ENCODE assay signal across 1 cellular context in the genomic region with DNA sequence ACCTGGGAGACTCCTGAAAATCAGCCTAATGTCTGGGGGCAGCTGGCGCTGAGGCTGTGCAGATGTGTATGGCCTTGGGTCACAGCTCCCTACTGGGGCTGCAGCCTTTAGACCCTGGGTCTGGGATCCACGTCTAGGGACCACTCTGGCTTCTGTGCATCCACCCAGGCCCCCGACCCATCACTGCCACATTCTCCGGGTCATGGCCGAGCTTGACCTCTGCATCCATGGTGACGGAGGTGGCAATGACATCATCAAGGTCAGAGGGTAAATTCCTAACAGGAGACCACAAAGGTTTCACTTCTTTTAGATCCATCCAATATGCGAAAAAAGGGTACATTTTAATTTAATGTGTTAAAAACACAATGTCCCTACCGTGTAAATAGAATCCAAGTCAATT.
TF ChIP-seq lines count a peak whose summit lies in the region.

No MANE protein-coding gene starts in this region.

TF ChIP-seq in HepG2, 621 proteins besides CTCF, POLR2A, EP300 and RAD21 (continued from another document):
- TF ChIP-seq, protein P1, sequence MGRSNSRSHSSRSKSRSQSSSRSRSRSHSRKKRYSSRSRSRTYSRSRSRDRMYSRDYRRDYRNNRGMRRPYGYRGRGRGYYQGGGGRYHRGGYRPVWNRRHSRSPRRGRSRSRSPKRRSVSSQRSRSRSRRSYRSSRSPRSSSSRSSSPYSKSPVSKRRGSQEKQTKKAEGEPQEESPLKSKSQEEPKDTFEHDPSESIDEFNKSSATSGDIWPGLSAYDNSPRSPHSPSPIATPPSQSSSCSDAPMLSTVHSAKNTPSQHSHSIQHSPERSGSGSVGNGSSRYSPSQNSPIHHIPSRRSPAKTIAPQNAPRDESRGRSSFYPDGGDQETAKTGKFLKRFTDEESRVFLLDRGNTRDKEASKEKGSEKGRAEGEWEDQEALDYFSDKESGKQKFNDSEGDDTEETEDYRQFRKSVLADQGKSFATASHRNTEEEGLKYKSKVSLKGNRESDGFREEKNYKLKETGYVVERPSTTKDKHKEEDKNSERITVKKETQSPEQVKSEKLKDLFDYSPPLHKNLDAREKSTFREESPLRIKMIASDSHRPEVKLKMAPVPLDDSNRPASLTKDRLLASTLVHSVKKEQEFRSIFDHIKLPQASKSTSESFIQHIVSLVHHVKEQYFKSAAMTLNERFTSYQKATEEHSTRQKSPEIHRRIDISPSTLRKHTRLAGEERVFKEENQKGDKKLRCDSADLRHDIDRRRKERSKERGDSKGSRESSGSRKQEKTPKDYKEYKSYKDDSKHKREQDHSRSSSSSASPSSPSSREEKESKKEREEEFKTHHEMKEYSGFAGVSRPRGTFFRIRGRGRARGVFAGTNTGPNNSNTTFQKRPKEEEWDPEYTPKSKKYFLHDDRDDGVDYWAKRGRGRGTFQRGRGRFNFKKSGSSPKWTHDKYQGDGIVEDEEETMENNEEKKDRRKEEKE (IDR thresholded peaks at IDR 0.05): no peak
- TF ChIP-seq, protein P2, sequence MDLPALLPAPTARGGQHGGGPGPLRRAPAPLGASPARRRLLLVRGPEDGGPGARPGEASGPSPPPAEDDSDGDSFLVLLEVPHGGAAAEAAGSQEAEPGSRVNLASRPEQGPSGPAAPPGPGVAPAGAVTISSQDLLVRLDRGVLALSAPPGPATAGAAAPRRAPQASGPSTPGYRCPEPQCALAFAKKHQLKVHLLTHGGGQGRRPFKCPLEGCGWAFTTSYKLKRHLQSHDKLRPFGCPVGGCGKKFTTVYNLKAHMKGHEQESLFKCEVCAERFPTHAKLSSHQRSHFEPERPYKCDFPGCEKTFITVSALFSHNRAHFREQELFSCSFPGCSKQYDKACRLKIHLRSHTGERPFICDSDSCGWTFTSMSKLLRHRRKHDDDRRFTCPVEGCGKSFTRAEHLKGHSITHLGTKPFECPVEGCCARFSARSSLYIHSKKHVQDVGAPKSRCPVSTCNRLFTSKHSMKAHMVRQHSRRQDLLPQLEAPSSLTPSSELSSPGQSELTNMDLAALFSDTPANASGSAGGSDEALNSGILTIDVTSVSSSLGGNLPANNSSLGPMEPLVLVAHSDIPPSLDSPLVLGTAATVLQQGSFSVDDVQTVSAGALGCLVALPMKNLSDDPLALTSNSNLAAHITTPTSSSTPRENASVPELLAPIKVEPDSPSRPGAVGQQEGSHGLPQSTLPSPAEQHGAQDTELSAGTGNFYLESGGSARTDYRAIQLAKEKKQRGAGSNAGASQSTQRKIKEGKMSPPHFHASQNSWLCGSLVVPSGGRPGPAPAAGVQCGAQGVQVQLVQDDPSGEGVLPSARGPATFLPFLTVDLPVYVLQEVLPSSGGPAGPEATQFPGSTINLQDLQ (CRISPR knock-in tag; IDR thresholded peaks at IDR 0.05): no peak
- TF ChIP-seq HNRNPK (IDR thresholded peaks at IDR 0.05; ENCODE audit: low read depth, low read length, poor library complexity, severe bottlenecking) (no peak), ZBTB14 (CRISPR knock-in tag; IDR thresholded peaks at IDR 0.05) (no peak), GABPB1 (CRISPR knock-in tag; IDR thresholded peaks at IDR 0.05) (no peak), KMT2B (CRISPR knock-in tag; IDR thresholded peaks at IDR 0.05) (no peak), NR2C2 (CRISPR knock-in tag; IDR thresholded peaks at IDR 0.05; ENCODE audit: borderline replicate concordance) (peak; percentile 84), U2AF1 (optimal IDR thresholded peaks at IDR 0.05; ENCODE audit: low read depth, low read length) (no peak), GATAD2A (CRISPR knock-in tag; IDR thresholded peaks at IDR 0.05) (no peak), DDIT3 (CRISPR knock-in tag; IDR thresholded peaks at IDR 0.05) (no peak), NAIF1 (CRISPR knock-in tag; IDR thresholded peaks at IDR 0.05; ENCODE audit: borderline replicate concordance) (no peak), NR2F6 (IDR thresholded peaks at IDR 0.05) (peak; percentile 74; the same call in 1 of the 2 replicates), NR2F6 (CRISPR knock-in tag; IDR thresholded peaks at IDR 0.05) (0 out of 2 replicates have a peak, but pooled peaks have one; percentile 64), ATF2 (CRISPR knock-in tag; IDR thresholded peaks at IDR 0.05) (peak; percentile 59; the same call in 1 of the 2 replicates), CREB1 (IDR thresholded peaks at IDR 0.05) (peak; percentile 79), CREB1 (CRISPR knock-in tag; IDR thresholded peaks at IDR 0.05) (no peak), SSRP1 (CRISPR knock-in tag; IDR thresholded peaks at IDR 0.05) (no peak), ZNF337 (CRISPR knock-in tag; IDR thresholded peaks at IDR 0.05; ENCODE audit: borderline replicate concordance, low read depth) (no peak), ZBTB43 (CRISPR knock-in tag; conservative IDR thresholded peaks at IDR 0.05) (no peak), NR2F2 (IDR thresholded peaks at IDR 0.05; ENCODE audit: borderline replicate concordance, low read depth) (peak; percentile 68; the same call in 1 of the 2 replicates)
- TF ChIP-seq, protein P3, sequence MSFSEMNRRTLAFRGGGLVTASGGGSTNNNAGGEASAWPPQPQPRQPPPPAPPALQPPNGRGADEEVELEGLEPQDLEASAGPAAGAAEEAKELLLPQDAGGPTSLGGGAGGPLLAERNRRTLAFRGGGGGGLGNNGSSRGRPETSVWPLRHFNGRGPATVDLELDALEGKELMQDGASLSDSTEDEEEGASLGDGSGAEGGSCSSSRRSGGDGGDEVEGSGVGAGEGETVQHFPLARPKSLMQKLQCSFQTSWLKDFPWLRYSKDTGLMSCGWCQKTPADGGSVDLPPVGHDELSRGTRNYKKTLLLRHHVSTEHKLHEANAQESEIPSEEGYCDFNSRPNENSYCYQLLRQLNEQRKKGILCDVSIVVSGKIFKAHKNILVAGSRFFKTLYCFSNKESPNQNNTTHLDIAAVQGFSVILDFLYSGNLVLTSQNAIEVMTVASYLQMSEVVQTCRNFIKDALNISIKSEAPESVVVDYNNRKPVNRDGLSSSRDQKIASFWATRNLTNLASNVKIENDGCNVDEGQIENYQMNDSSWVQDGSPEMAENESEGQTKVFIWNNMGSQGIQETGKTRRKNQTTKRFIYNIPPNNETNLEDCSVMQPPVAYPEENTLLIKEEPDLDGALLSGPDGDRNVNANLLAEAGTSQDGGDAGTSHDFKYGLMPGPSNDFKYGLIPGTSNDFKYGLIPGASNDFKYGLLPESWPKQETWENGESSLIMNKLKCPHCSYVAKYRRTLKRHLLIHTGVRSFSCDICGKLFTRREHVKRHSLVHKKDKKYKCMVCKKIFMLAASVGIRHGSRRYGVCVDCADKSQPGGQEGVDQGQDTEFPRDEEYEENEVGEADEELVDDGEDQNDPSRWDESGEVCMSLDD (CRISPR knock-in tag; IDR thresholded peaks at IDR 0.05; ENCODE audit: borderline replicate concordance): no peak
- TF ChIP-seq, protein P4, sequence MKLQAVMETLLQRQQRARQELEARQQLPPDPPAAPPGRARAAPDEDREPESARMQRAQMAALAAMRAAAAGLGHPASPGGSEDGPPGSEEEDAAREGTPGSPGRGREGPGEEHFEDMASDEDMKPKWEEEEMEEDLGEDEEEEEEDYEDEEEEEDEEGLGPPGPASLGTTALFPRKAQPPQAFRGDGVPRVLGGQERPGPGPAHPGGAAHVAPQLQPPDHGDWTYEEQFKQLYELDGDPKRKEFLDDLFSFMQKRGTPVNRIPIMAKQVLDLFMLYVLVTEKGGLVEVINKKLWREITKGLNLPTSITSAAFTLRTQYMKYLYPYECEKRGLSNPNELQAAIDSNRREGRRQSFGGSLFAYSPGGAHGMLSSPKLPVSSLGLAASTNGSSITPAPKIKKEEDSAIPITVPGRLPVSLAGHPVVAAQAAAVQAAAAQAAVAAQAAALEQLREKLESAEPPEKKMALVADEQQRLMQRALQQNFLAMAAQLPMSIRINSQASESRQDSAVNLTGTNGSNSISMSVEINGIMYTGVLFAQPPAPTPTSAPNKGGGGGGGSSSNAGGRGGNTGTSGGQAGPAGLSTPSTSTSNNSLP (IDR thresholded peaks at IDR 0.05; ENCODE audit: low read depth, low read length): no peak
TF ChIP-seq in HepG2: peak in this region for 13.
